ENCODE assay signal across 8 cellular contexts in the genomic region with DNA sequence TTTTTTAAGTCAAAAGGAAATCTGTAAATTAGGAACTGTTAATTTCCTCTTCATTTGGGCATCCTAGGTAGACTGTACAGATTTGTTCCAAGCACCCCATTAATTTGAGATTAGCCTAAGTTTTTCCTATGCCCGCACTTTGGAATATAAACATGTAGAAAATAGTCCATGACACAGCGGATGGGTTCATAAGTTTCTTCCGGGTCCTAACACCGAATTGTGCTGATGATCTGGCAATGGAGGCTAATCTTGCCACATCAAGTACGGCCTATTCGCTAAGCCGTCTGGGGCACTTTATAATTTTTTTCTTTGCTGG. TPM values are rescaled to one million over a fixed set of nuclear protein-coding genes. Genes with fewer than 3 reads are reported as not detected.
DNase-seq lines count a peak whose midpoint lies in the region; ATAC-seq and TF ChIP-seq lines count a peak whose summit lies in the region.

No MANE protein-coding gene starts in this region.

- H3K9me3 ChIP-seq in CD4-positive, CD25-positive, alpha-beta regulatory T cell (ENCODE audit: control insufficient read depth in 2 of 2, low read length in 2 of 2), result no peaks in the 10 kb centered on the region

- H3K4me1 Mint-ChIP-seq in CD4-positive, CD25-positive, alpha-beta regulatory T cell, result peaks cover 4 to 34% (median 12%) of the 10 kb centered on the region in 4 donors
- peaks cover 22% of the 10 kb centered on the region for H3K4me1 Mint-ChIP-seq in activated naive CD8-positive, alpha-beta T cell treated with anti-CD3 and anti-CD28 coated beads, Interleukin-2, amount 50 U/mL, for 24 hours
- peaks cover 10% of the 10 kb centered on the region for H3K4me1 Mint-ChIP-seq in type B pancreatic cell (ENCODE audit: unreplicated experiment)

- no peak for DNase-seq in CD4-positive, CD25-positive, alpha-beta regulatory T cell
- DNase-seq in activated naive CD8-positive, alpha-beta T cell treated with anti-CD3 and anti-CD28 coated beads, Interleukin-2, amount 50 U/mL, for 24 hours, result no peak
- DNase-seq in left lobe of liver (ENCODE audit: low spot score) (no peak), type B pancreatic cell (ENCODE audit: extremely low spot score, unreplicated experiment) (no peak), anterior cingulate cortex (lab: John Stamatoyannopoulos, UW) (no peak), NK-92 (lab: John Stamatoyannopoulos, UW; ENCODE audit: unreplicated experiment) (no peak)

- peaks cover 15% of the 10 kb centered on the region for H3K4me1 ChIP-seq in CD4-positive, CD25-positive, alpha-beta regulatory T cell (ENCODE audit: control insufficient read depth, insufficient read depth, low read length, poor library complexity, severe bottlenecking)

- H3K27ac ChIP-seq in CD4-positive, CD25-positive, alpha-beta regulatory T cell (ENCODE audit: insufficient read depth, low read length, poor library complexity, severe bottlenecking), result peak overlapping the region; percentile 98

- H3K4me3 Mint-ChIP-seq in CD4-positive, CD25-positive, alpha-beta regulatory T cell, result peak overlapping the region; percentile 92 to 98 (median 96)
- H3K4me3 Mint-ChIP-seq in activated naive CD8-positive, alpha-beta T cell treated with anti-CD3 and anti-CD28 coated beads, Interleukin-2, amount 50 U/mL, for 24 hours, result peak overlapping the region; percentile 89
- peak overlapping the region; percentile 96 for H3K4me3 Mint-ChIP-seq in type B pancreatic cell

- H3K27me3 ChIP-seq in CD4-positive, CD25-positive, alpha-beta regulatory T cell (ENCODE audit: control insufficient read depth, insufficient read depth, low read length), result no peaks in the 10 kb centered on the region

- peaks cover 11% of the 10 kb centered on the region for H3K27me3 Mint-ChIP-seq in CD4-positive, CD25-positive, alpha-beta regulatory T cell
- H3K27me3 Mint-ChIP-seq in activated naive CD8-positive, alpha-beta T cell treated with anti-CD3 and anti-CD28 coated beads, Interleukin-2, amount 50 U/mL, for 24 hours, result no peaks in the 10 kb centered on the region
- H3K27me3 Mint-ChIP-seq in type B pancreatic cell, result no peaks in the 10 kb centered on the region

- H3K36me3 ChIP-seq in CD4-positive, CD25-positive, alpha-beta regulatory T cell (ENCODE audit: control insufficient read depth, insufficient read depth, low read length), result no peaks in the 10 kb centered on the region

- H3K9me3 Mint-ChIP-seq in CD4-positive, CD25-positive, alpha-beta regulatory T cell, result peaks cover 0 to 1% (median 0%) of the 10 kb centered on the region in 7 donors
- no peaks in the 10 kb centered on the region for H3K9me3 Mint-ChIP-seq in activated naive CD8-positive, alpha-beta T cell treated with anti-CD3 and anti-CD28 coated beads, Interleukin-2, amount 50 U/mL, for 24 hours
- no peaks in the 10 kb centered on the region for H3K9me3 Mint-ChIP-seq in type B pancreatic cell

- no peak for TF ChIP-seq CTCF in type B pancreatic cell (conservative IDR thresholded peaks at IDR 0.05)

- peak overlapping the region; percentile 34 to 100 (median 99) for H3K27ac Mint-ChIP-seq in CD4-positive, CD25-positive, alpha-beta regulatory T cell
- H3K27ac Mint-ChIP-seq in activated naive CD8-positive, alpha-beta T cell treated with anti-CD3 and anti-CD28 coated beads, Interleukin-2, amount 50 U/mL, for 24 hours, result peak overlapping the region; percentile 98
- H3K27ac Mint-ChIP-seq in type B pancreatic cell, result peak overlapping the region; percentile 99

- peak overlapping the region; percentile 91 for H3K4me3 ChIP-seq in CD4-positive, CD25-positive, alpha-beta regulatory T cell (ENCODE audit: low read depth, low read length)

- ATAC-seq in CD4-positive, CD25-positive, alpha-beta regulatory T cell (ENCODE audit: low read depth in 2 of 2), result no peak
- peak; percentile 1 for ATAC-seq in HG02678 (IDR thresholded peaks at IDR 0.05; ENCODE audit: unreplicated experiment)
- no peak for ATAC-seq in activated naive CD8-positive, alpha-beta T cell treated with anti-CD3 and anti-CD28 coated beads, Interleukin-2, amount 50 U/mL, for 24 hours
- ATAC-seq in left lobe of liver, result peak; percentile 0
- no peak for ATAC-seq in HG02938 (IDR thresholded peaks at IDR 0.05; ENCODE audit: unreplicated experiment)

- peaks cover 8% of the 10 kb centered on the region for H3K36me3 Mint-ChIP-seq in CD4-positive, CD25-positive, alpha-beta regulatory T cell
- H3K36me3 Mint-ChIP-seq in activated naive CD8-positive, alpha-beta T cell treated with anti-CD3 and anti-CD28 coated beads, Interleukin-2, amount 50 U/mL, for 24 hours (ENCODE audit: low read depth), result peaks cover 8% of the 10 kb centered on the region
- H3K36me3 Mint-ChIP-seq in type B pancreatic cell, result no peaks in the 10 kb centered on the region

RNA-seq across cellular contexts. Expression of gene USP9X, which starts 1.2 kb away (rescaled TPM):
- total RNA-seq in CD4-positive, CD25-positive, alpha-beta regulatory T cell, result 101 TPM
- polyA plus RNA-seq in CD4-positive, CD25-positive, alpha-beta regulatory T cell, result 10 to 100 TPM; 19.5 to 26.5 (median 22.7) TPM
- total RNA-seq in left lobe of liver (44.5 TPM), type B pancreatic cell (ENCODE audit: low replicate concordance) (59.4 and 74.4 TPM in 2 replicates)

Comparison
In these comparisons a context has a peak if more than half of its experiments do, and no peak if none do; other contexts are left out.
1. ATAC-seq: peak in HG02678 (single experiment) and left lobe of liver (single experiment); none in CD4-positive, CD25-positive, alpha-beta regulatory T cell (0 of 2), activated naive CD8-positive, alpha-beta T cell treated with anti-CD3 and anti-CD28 coated beads, Interleukin-2, amount 50 U/mL, for 24 hours (single experiment) and HG02938 (single experiment).
2. Peak in every context shown above with its lines, with median percentiles within 50 percentile points of each other: H3K27ac Mint-ChIP-seq and H3K4me3 Mint-ChIP-seq.